Comparison of ENCODE assay signal across 7 cellular contexts in genomic region chr20:63662813-63663189, GRCh38.
"Had no signal": no experiment of that assay in that cellular context is flagged by ENCODE, and none has a peak within 500 bp of the region (broad histone marks: within the 10 kb centered on the region; RNA-seq: fewer than 3 reads in every experiment).

No MANE protein-coding gene starts in this region.

- H3K9ac ChIP-seq: GM23248 had no signal

- H3K4me3 Mint-ChIP-seq: HFFc6 had no signal

- DNase-seq: GM23248, GOT3, HFFc6, IMR-90 had no signal

- H2AFZ ChIP-seq: GM23248 had no signal

- H3K9me3 Mint-ChIP-seq: HFFc6 had no signal

- H3K27ac Mint-ChIP-seq: HFFc6 had no signal

- H3K27ac ChIP-seq: GM23248, HL-60 had no signal

- H3K9me3 ChIP-seq: HAP-1 had no signal

- H3K4me3 ChIP-seq: GM23248, HAP-1, K562 had no signal
